8 cellular contexts compared by ENCODE assay signal in the genomic region with DNA sequence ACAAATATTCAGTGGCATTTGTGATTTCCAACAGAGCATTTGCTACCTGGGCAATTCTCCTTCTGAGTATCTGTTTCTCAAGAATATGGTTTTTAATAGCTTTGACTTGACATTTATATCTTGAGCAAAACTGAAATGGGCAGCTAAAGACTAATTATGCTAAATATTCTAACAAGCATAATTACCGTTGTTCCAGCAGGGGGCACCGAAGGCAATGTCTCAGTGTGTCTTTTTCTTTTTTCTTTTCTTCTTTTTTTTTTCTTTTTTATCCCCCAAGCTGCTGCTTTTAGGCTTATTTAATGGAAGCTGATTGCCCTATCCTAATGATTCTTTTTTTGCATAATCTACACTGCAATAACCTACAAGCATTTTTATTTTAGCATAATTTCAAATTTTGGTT.
DNase-seq lines count a peak whose midpoint lies in the region; ATAC-seq and TF ChIP-seq lines count a peak whose summit lies in the region.

No MANE protein-coding gene starts in this region.

- H3K4me1 ChIP-seq in BE2C (peaks cover 26% of the 10 kb centered on the region), endodermal cell (ENCODE audit: control insufficient read depth, insufficient read depth, low read length) (peaks cover 21% of the 10 kb centered on the region)

- no peaks in the 10 kb centered on the region for H3K27me3 ChIP-seq in BE2C
- no peaks in the 10 kb centered on the region for H3K27me3 ChIP-seq in endodermal cell (ENCODE audit: control insufficient read depth, insufficient read depth, low read length, poor library complexity, severe bottlenecking)

- 25 to 35% methylated on average over 2 of the region's 2 CpGs for WGBS in endodermal cell (ENCODE audit: insufficient coverage in 1 of 2, insufficient read length in 1 of 2), 2 experiments

- H3K36me3 Mint-ChIP-seq in endodermal cell (ENCODE audit: low read depth) = no peaks in the 10 kb centered on the region

- no peak overlapping the region for H3K27ac Mint-ChIP-seq in endodermal cell

- peaks cover 35% of the 10 kb centered on the region for H3K4me1 Mint-ChIP-seq in endodermal cell

- peak overlapping the region; percentile 31 for H3K4me3 ChIP-seq in BE2C (ENCODE audit: low read depth, low read length)
- no peak overlapping the region for H3K4me3 ChIP-seq in GM12875 (ENCODE audit: low read depth, low read length)
- H3K4me3 ChIP-seq in endodermal cell (ENCODE audit: low read length) = no peak overlapping the region

- no peak overlapping the region for H3K9ac ChIP-seq in endodermal cell (ENCODE audit: extremely low read depth, low read length, poor library complexity, severe bottlenecking)

- H3K27ac ChIP-seq in endodermal cell (ENCODE audit: low read depth, low read length) = no peak overlapping the region

- H3K36me3 ChIP-seq in BE2C (no peaks in the 10 kb centered on the region), endodermal cell (ENCODE audit: control insufficient read depth, insufficient read depth, low read length) (no peaks in the 10 kb centered on the region)

- TF ChIP-seq CTCF in BE2C (IDR thresholded peaks at IDR 0.05; ENCODE audit: low read depth, low read length) = peak; percentile 72
- peak; percentile 38; the same call in 1 of the 2 replicates for TF ChIP-seq CTCF in GM12875 (IDR thresholded peaks at IDR 0.05; ENCODE audit: borderline replicate concordance, insufficient read depth, low read depth, low read length)
- TF ChIP-seq CTCF in endodermal cell (conservative IDR thresholded peaks at IDR 0.05) = peak; percentile 81

- no peaks in the 10 kb centered on the region for H3K9me3 ChIP-seq in BE2C
- no peaks in the 10 kb centered on the region for H3K9me3 ChIP-seq in endodermal cell (ENCODE audit: control insufficient read depth, low read length)

- ATAC-seq in GM21447 (IDR thresholded peaks at IDR 0.05; ENCODE audit: unreplicated experiment) (no peak), GM18870 (IDR thresholded peaks at IDR 0.05; ENCODE audit: unreplicated experiment) (no peak)

- DNase-seq in BE2C (peak; percentile 67), RPMI8226 (peak; percentile 30), endodermal cell (peak; percentile 59), pons (ENCODE audit: low spot score) (no peak)
- DNase-seq in stimulated activated CD4-positive, alpha-beta T cell treated with anti-CD3 and anti-CD28 coated beads, Interleukin-15, amount 100 ng/mL, for 24 hours = peak; percentile 60

- H3K27me3 Mint-ChIP-seq in endodermal cell (ENCODE audit: insufficient read depth) = peaks cover 5% of the 10 kb centered on the region

- H3K4me3 Mint-ChIP-seq in endodermal cell = no peak overlapping the region

- H3K9me3 Mint-ChIP-seq in endodermal cell = no peaks in the 10 kb centered on the region
